Comparison of ENCODE assay signal across 8 cellular contexts in genomic region chr21:28885853-28886177, GRCh38.
DNase-seq lines count a peak whose midpoint lies in the region; ATAC-seq, FAIRE-seq and TF ChIP-seq lines count a peak whose summit lies in the region.

No MANE protein-coding gene starts in this region.

- peaks cover 4% of the 10 kb centered on the region for H3K9me3 Mint-ChIP-seq in nephron progenitor cell

- H3K27ac Mint-ChIP-seq in nephron progenitor cell, result no peak overlapping the region

- H3K4me1 ChIP-seq in HEK293 (ENCODE audit: control insufficient read depth, insufficient read depth, low read length) (no peaks in the 10 kb centered on the region; the same call in 1 of the 2 replicates), GM12878 (ENCODE audit: control insufficient read depth, insufficient read depth, low read length) (no peaks in the 10 kb centered on the region), A673 (ENCODE audit: insufficient read depth, low read length, poor library complexity, severe bottlenecking) (no peaks in the 10 kb centered on the region)

- H3K4me3 Mint-ChIP-seq in nephron progenitor cell, result peak overlapping the region; percentile 94

- SMC1A ChIA-PET in GM12878 (lab: Charles Lee; ENCODE audit: uncharacterized antibody, unreplicated experiment), result interaction anchor here (0.6 kb wide), 1 partner anchor 372 kb away, joined by 4 read pairs; no protein-coding TSS in a partner anchor

- CTCF ChIA-PET in HEK293 (lab: Yijun Ruan, JAX) (interaction anchor here (0.6 kb wide), 1 partner anchor 83 kb away, joined by 3 read pairs; no protein-coding TSS in a partner anchor), GM12878 (lab: Yijun Ruan, JAX) (interaction anchor here (1.5 kb wide), 1 partner anchor 11 kb away, joined by 4 read pairs; no protein-coding TSS in a partner anchor), A673 (lab: Charles Lee) (no interaction called here)

- H3K79me2 ChIP-seq in GM12878 (ENCODE audit: control insufficient read depth, insufficient read depth, low read length), result no peaks in the 10 kb centered on the region

- no peaks in the 10 kb centered on the region for H3K27me3 ChIP-seq in GM12878 (replicated peaks in 1 of 2; ENCODE audit: control insufficient read depth in 2 of 2, insufficient read depth in 2 of 2, low read length in 1 of 2)
- peaks cover 11% of the 10 kb centered on the region for H3K27me3 ChIP-seq in A673 (replicated peaks; ENCODE audit: insufficient read depth, low read depth, low read length, poor library complexity)

- H3K4me1 Mint-ChIP-seq in nephron progenitor cell, result peaks cover 18% of the 10 kb centered on the region

- H3K9me3 ChIP-seq in HEK293 (ENCODE audit: control insufficient read depth, insufficient read depth, low read depth, low read length), result no peaks in the 10 kb centered on the region
- no peaks in the 10 kb centered on the region for H3K9me3 ChIP-seq in GM12878 (replicated peaks; ENCODE audit: control insufficient read depth, insufficient read depth, low read length)
- no peaks in the 10 kb centered on the region for H3K9me3 ChIP-seq in A673 (ENCODE audit: low read depth, low read length, poor library complexity, severe bottlenecking)

- TF ChIP-seq EP300 in GM12878 (IDR thresholded peaks at IDR 0.05; ENCODE audit: borderline replicate concordance in 1 of 2, control insufficient read depth in 1 of 2, low read depth in 2 of 2, low read length in 2 of 2), result no peak

- no peak overlapping the region for H3K9ac ChIP-seq in GM12878 (ENCODE audit: control insufficient read depth, insufficient read depth, low read length)

- 85% methylated on average over 6 of the region's 6 CpGs for WGBS in GM12878 (ENCODE audit: insufficient coverage, insufficient replicate concordance, low lambda C conversion rate, missing lambda C conversion rate)

- TF ChIP-seq CTCF in AG09309 (IDR thresholded peaks at IDR 0.05; ENCODE audit: control insufficient read depth, insufficient read depth, low read depth, low read length, missing control alignments), result no peak
- TF ChIP-seq CTCF in HEK293 (tag by site-specific recombination; IDR thresholded peaks at IDR 0.05), result no peak
- TF ChIP-seq CTCF in GM12878 (IDR thresholded peaks at IDR 0.05 in 2 of 3, conservative IDR thresholded peaks at IDR 0.05 in 1 of 3; ENCODE audit: control insufficient read depth in 2 of 3, extremely low read depth in 1 of 3, insufficient read depth in 1 of 3, low read depth in 3 of 3, low read length in 3 of 3), result no peak
- no peak for TF ChIP-seq CTCF in nephron progenitor cell (IDR thresholded peaks at IDR 0.05)
- no peak for TF ChIP-seq CTCF in A673 (conservative IDR thresholded peaks at IDR 0.05; ENCODE audit: low read depth, low read length)

- intact Hi-C loops in GM12878 (cut with micrococcal nuclease; ENCODE audit: unreplicated experiment), result no loop called here
- intact Hi-C loops in A673 (cut with micrococcal nuclease; ENCODE audit: unreplicated experiment), result no loop called here

- ATAC-seq in GM12878 (no peak), HG02852 (IDR thresholded peaks at IDR 0.05; ENCODE audit: unreplicated experiment) (no peak), esophagus mucosa (no peak)

- no peak for TF ChIP-seq RAD21 in GM12878 (IDR thresholded peaks at IDR 0.05; ENCODE audit: insufficient read depth, low read depth, low read length)

- H3K36me3 ChIP-seq in HEK293 (ENCODE audit: control insufficient read depth in 2 of 2, insufficient read depth in 1 of 2, low read length in 2 of 2), result peaks cover 17 to 18% of the 10 kb centered on the region in 2 experiments
- no peaks in the 10 kb centered on the region for H3K36me3 ChIP-seq in GM12878 (ENCODE audit: control insufficient read depth in 2 of 2, insufficient read depth in 2 of 2, low read length in 1 of 2)
- H3K36me3 ChIP-seq in A673 (ENCODE audit: insufficient read depth, low read length, poor library complexity, severe bottlenecking), result peaks cover 12% of the 10 kb centered on the region

- RAD21 ChIA-PET in GM12878 (lab: Charles Lee; ENCODE audit: unreplicated experiment), result no interaction called here

- H3K27me3 Mint-ChIP-seq in nephron progenitor cell (ENCODE audit: low read depth, poor library complexity), result peaks cover 21% of the 10 kb centered on the region

- no peak overlapping the region for H3K27ac ChIP-seq in HEK293 (ENCODE audit: extremely low read depth, low read depth, low read length)
- no peak overlapping the region for H3K27ac ChIP-seq in GM12878 (ENCODE audit: control insufficient read depth, insufficient read depth)
- H3K27ac ChIP-seq in A673 (ENCODE audit: low read depth, low read length, poor library complexity, severe bottlenecking), result no peak overlapping the region

- no peak for TF ChIP-seq POLR2A in GM12878 (IDR thresholded peaks at IDR 0.05; ENCODE audit: low read depth, low read length)

- peak overlapping the region; percentile 68 for H2AFZ ChIP-seq in GM12878 (ENCODE audit: control insufficient read depth, low read depth, low read length)

- peaks cover 32% of the 10 kb centered on the region for H3K36me3 Mint-ChIP-seq in nephron progenitor cell (ENCODE audit: low read depth)

- no peak overlapping the region for H3K4me3 ChIP-seq in AG09309 (ENCODE audit: control insufficient read depth, low read depth, low read length)
- H3K4me3 ChIP-seq in HEK293 (ENCODE audit: low read depth, low read length), result no peak overlapping the region
- H3K4me3 ChIP-seq in GM12878, result no peak overlapping the region
- no peak overlapping the region for H3K4me3 ChIP-seq in A673 (ENCODE audit: low read depth, low read length, poor library complexity, severe bottlenecking)

- POLR2A ChIA-PET in HEK293 (lab: Yijun Ruan, JAX) (interaction anchor here (1.0 kb wide), 1 partner anchor 27 kb away, joined by 5 read pairs; no protein-coding TSS in a partner anchor), GM12878 (lab: Charles Lee) (interaction anchor here (0.7 kb wide), 1 partner anchor 412 kb away, joined by 3 read pairs; no protein-coding TSS in a partner anchor), A673 (lab: Charles Lee; ENCODE audit: low non-redundant PET) (no interaction called here)

- TSS peak; percentile 71 for BruUV-seq in GM12878 (replicated peaks; lab: Mats Ljungman, UMichigan)
- no TSS peak for BruUV-seq in A673 (replicated peaks; lab: Mats Ljungman, UMichigan)

- in situ Hi-C loops in GM12878 (cut with MboI), result no loop called here

- FAIRE-seq in GM12878 (lab: Jason Lieb, UNC), result no peak

- no peak overlapping the region for H3K4me2 ChIP-seq in GM12878 (ENCODE audit: control insufficient read depth, insufficient read depth)

- H4K20me1 ChIP-seq in GM12878 (ENCODE audit: control insufficient read depth, insufficient read depth), result no peaks in the 10 kb centered on the region

- DNase-seq in AG09309 (ENCODE audit: low read depth), result peak; percentile 79
- no peak for DNase-seq in GM12878 (ENCODE audit: low read depth, low spot score)
- DNase-seq in nephron progenitor cell, result no peak
- DNase-seq in UCSD-AML1 (lab: John Stamatoyannopoulos, UW; ENCODE audit: unreplicated experiment), result no peak
- no peak for DNase-seq in A673 (ENCODE audit: low spot score)

TF ChIP-seq in GM12878, 131 proteins besides CTCF, POLR2A, EP300 and RAD21:
- TF ChIP-seq GATAD2B (conservative IDR thresholded peaks at IDR 0.05; ENCODE audit: low read depth) (no peak), STAT1 (conservative IDR thresholded peaks at IDR 0.05) (no peak)
